Comparison of ENCODE assay signal across 8 cellular contexts in genomic region chr1:19344372-19344810, GRCh38. TPM values are rescaled to one million over a fixed set of nuclear protein-coding genes. Genes with fewer than 3 reads are reported as not detected.
DNase-seq lines count a peak whose midpoint lies in the region; ATAC-seq and TF ChIP-seq lines count a peak whose summit lies in the region.

No MANE protein-coding gene starts in this region.

- peak; percentile 90 for TF ChIP-seq CTCF in epithelial cell of esophagus (IDR thresholded peaks at IDR 0.05; ENCODE audit: insufficient read depth, low read depth, low read length, missing control alignments)
- peak; percentile 76 for TF ChIP-seq CTCF in natural killer cell (IDR thresholded peaks at IDR 0.05)
- peak; percentile 58 to 92 (median 81) for TF ChIP-seq CTCF in vagina (IDR thresholded peaks at IDR 0.05)

- no peak overlapping the region for H3K4me3 Mint-ChIP-seq in natural killer cell

- H3K27ac ChIP-seq in vagina = peak overlapping the region; percentile 70

- peak; percentile 11 for DNase-seq in NK-92 treated with Interleukin-12 subunit alpha and Interleukin-12 subunit beta, amount 100 ng/mL, for 24 hours (lab: John Stamatoyannopoulos, UW)
- DNase-seq in NK-92 (lab: John Stamatoyannopoulos, UW; ENCODE audit: unreplicated experiment) (no peak), NCI-H226 (peak; percentile 16), epithelial cell of esophagus (ENCODE audit: low read depth) (peak; percentile 39), natural killer cell (peak; percentile 44), vagina (ENCODE audit: extremely low spot score in 2 of 2) (no peak)
- peak; percentile 49 for DNase-seq in activated CD8-positive, alpha-beta memory T cell treated with anti-CD3 and anti-CD28 coated beads, Interleukin-2, amount 50 U/mL, for 4 hours

- no peaks in the 10 kb centered on the region for H3K27me3 Mint-ChIP-seq in natural killer cell (ENCODE audit: low read depth in 2 of 2)

- no peak for TF ChIP-seq POLR2A in vagina (IDR thresholded peaks at IDR 0.05)

- H3K4me3 ChIP-seq in epithelial cell of esophagus (ENCODE audit: low read length) = no peak overlapping the region
- no peak overlapping the region for H3K4me3 ChIP-seq in vagina

- H3K36me3 Mint-ChIP-seq in natural killer cell = no peaks in the 10 kb centered on the region

- peaks cover 0 to 10% of the 10 kb centered on the region in 2 donors for H3K4me1 Mint-ChIP-seq in natural killer cell

- H3K27me3 ChIP-seq in vagina = no peaks in the 10 kb centered on the region

- intact Hi-C loops in natural killer cell (cut with micrococcal nuclease) (loop anchor here (1.0 to 5.0 kb wide), 2 partner anchors 238 to 308 kb away; no protein-coding TSS in a partner anchor), vagina (cut with DNase I) (loop anchor here (5.0 kb wide), 1 partner anchor 308 kb away; no protein-coding TSS in a partner anchor)

- ATAC-seq in natural killer cell (peak; percentile 62 to 73 (median 69)), GM21723 (IDR thresholded peaks at IDR 0.05; ENCODE audit: unreplicated experiment) (no peak)

- H3K9me3 Mint-ChIP-seq in natural killer cell = no peaks in the 10 kb centered on the region

- H3K27ac Mint-ChIP-seq in natural killer cell = no peak overlapping the region

- H3K9me3 ChIP-seq in vagina = no peaks in the 10 kb centered on the region

- peaks cover 0 to 41% of the 10 kb centered on the region in 2 donors for H3K36me3 ChIP-seq in vagina

- H3K4me1 ChIP-seq in vagina = peaks cover 75% of the 10 kb centered on the region

RNA-seq across cellular contexts. Expression of gene SLC66A1, which starts 32.3 kb away (rescaled TPM):
- total RNA-seq in natural killer cell = 1 to 10 TPM; 5.8 to 8.5 (median 7.6) TPM
- 21.4 TPM for total RNA-seq in vagina

RNA-seq across cellular contexts. Expression of gene AKR7A2, which starts 32.4 kb away (rescaled TPM):
- total RNA-seq in natural killer cell (10 to 100 TPM; 25.5 to 31.9 (median 28.9) TPM), vagina (63.8 TPM)

RNA-seq across cellular contexts. Expression of gene AKR7A3, which starts 55.8 kb away (rescaled TPM):
- 1 to 10 TPM; 1.1 to 2.0 (median 1.5) TPM for total RNA-seq in natural killer cell
- total RNA-seq in vagina = 4.2 TPM

Comparison
In these comparisons a context has a peak if more than half of its experiments do, and no peak if none do; other contexts are left out.
1. DNase-seq: peak in NK-92 treated with Interleukin-12 subunit alpha and Interleukin-12 subunit beta, amount 100 ng/mL, for 24 hours (single experiment), NCI-H226 (single experiment), activated CD8-positive, alpha-beta memory T cell treated with anti-CD3 and anti-CD28 coated beads, Interleukin-2, amount 50 U/mL, for 4 hours (single experiment), epithelial cell of esophagus (single experiment) and natural killer cell (single experiment); none in NK-92 (single experiment) and vagina (0 of 2).
2. Peak in every context shown above with its lines, with median percentiles within 50 percentile points of each other: CTCF ChIP-seq.